16 cellular contexts compared by ENCODE assay signal in genomic region chr2:97906309-97906708, GRCh38.
"Had no signal": no experiment of that assay in that cellular context is flagged by ENCODE, and none has a peak within 500 bp of the region (broad histone marks: within the 10 kb centered on the region; RNA-seq: fewer than 3 reads in every experiment).

No MANE protein-coding gene starts in this region.

- H3K27ac ChIP-seq: brain microvascular endothelial cell, prostate gland, suprapubic skin had no signal

- H3K9me3 ChIP-seq: prostate gland, suprapubic skin had no signal

- H3K9me3 Mint-ChIP-seq: activated naive CD8-positive, alpha-beta T cell treated with anti-CD3 and anti-CD28 coated beads for 36 hours; activated T-cell treated with anti-CD3 and anti-CD28 coated beads, Interleukin-2, amount 50 U/mL, for 24 hours; immature natural killer cell; natural killer cell treated with Interleukin-12 subunit alpha and Interleukin-12 subunit beta and Interleukin-15 and Interleukin-18, amount 100 ng/mL, for 72 hours had no signal

- ATAC-seq: activated CD4-positive, CD25-positive, alpha-beta regulatory T cell treated with anti-CD3 and anti-CD28 coated beads, Interleukin-2, amount 50 U/mL, for 24 hours; natural killer cell treated with Interleukin-12 subunit alpha and Interleukin-12 subunit beta and Interleukin-15 and Interleukin-18, amount 100 ng/mL, for 72 hours; sciatic nerve; stimulated activated naive CD8-positive, alpha-beta T cell treated with anti-CD3 and anti-CD28 coated beads, Interleukin-15, Interleukin-2, amounts not matched to agents 100 U/mL and 50 U/mL, for 24 hours had no signal

- H3K4me1 ChIP-seq: prostate gland had no signal

- DNase-seq: activated CD4-positive, alpha-beta T cell treated with anti-CD3 and anti-CD28 coated beads, Interleukin-2, amount 50 U/mL, for 4 hours; activated effector memory CD4-positive, alpha-beta T cell treated with anti-CD3 and anti-CD28 coated beads, Interleukin-2, amount 50 U/mL, for 16 hours; activated naive CD8-positive, alpha-beta T cell treated with anti-CD3 and anti-CD28 coated beads for 36 hours; activated T-cell treated with anti-CD3 and anti-CD28 coated beads, Interleukin-2, amount 50 U/mL, for 24 hours; brain microvascular endothelial cell; glutamatergic neuron; immature natural killer cell; nucleus accumbens; SK-N-SH; stimulated activated CD4-positive, alpha-beta T cell treated with anti-CD3 and anti-CD28 coated beads, Interleukin-12 subunit alpha, Interleukin-12 subunit beta, amount 100 ng/mL, for 4 hours; stimulated activated naive CD8-positive, alpha-beta T cell treated with anti-CD3 and anti-CD28 coated beads, Interleukin-15, Interleukin-2, amounts not matched to agents 100 U/mL and 50 U/mL, for 24 hours had no signal

- H3K27me3 Mint-ChIP-seq: activated naive CD8-positive, alpha-beta T cell treated with anti-CD3 and anti-CD28 coated beads for 36 hours; activated T-cell treated with anti-CD3 and anti-CD28 coated beads, Interleukin-2, amount 50 U/mL, for 24 hours; natural killer cell treated with Interleukin-12 subunit alpha and Interleukin-12 subunit beta and Interleukin-15 and Interleukin-18, amount 100 ng/mL, for 72 hours had no signal

- H3K27ac Mint-ChIP-seq: activated naive CD8-positive, alpha-beta T cell treated with anti-CD3 and anti-CD28 coated beads for 36 hours; activated T-cell treated with anti-CD3 and anti-CD28 coated beads, Interleukin-2, amount 50 U/mL, for 24 hours; natural killer cell treated with Interleukin-12 subunit alpha and Interleukin-12 subunit beta and Interleukin-15 and Interleukin-18, amount 100 ng/mL, for 72 hours had no signal

- H3K4me3 Mint-ChIP-seq: activated naive CD8-positive, alpha-beta T cell treated with anti-CD3 and anti-CD28 coated beads for 36 hours; activated T-cell treated with anti-CD3 and anti-CD28 coated beads, Interleukin-2, amount 50 U/mL, for 24 hours; immature natural killer cell; natural killer cell treated with Interleukin-12 subunit alpha and Interleukin-12 subunit beta and Interleukin-15 and Interleukin-18, amount 100 ng/mL, for 72 hours had no signal

- H3K27me3 ChIP-seq: brain microvascular endothelial cell, suprapubic skin had no signal

- H3K4me3 ChIP-seq: prostate gland, suprapubic skin had no signal

- H3K36me3 ChIP-seq: brain microvascular endothelial cell, prostate gland had no signal
